10 cellular contexts compared by ENCODE assay signal in the genomic region with DNA sequence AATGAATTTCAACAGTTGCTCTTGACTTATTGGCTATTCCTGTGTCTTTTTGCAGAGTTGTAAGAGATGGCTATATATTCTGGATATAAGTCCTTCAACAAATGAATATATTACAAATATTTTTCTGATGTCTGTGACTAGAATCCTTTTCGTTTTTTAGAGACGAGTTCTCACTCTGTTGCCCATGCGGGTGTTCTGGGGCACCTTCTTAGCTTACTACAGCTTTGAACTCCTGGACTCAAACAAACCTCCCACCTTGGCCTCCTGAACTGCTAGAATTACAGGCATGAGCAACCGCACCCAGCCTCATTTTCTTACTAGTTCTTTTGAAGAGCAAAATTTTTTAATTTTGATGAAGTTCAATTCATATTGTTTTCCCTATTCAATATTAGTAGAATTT.
"Had no signal": no experiment of that assay in that cellular context is flagged by ENCODE, and none has a peak within 500 bp of the region (broad histone marks: within the 10 kb centered on the region; RNA-seq: fewer than 3 reads in every experiment).

No MANE protein-coding gene starts in this region.

- FAIRE-seq: H1 had no signal

- H3K4me2 ChIP-seq: GM23338 had no signal

- H3K9ac ChIP-seq: GM23248 had no signal

- H3K36me3 ChIP-seq: HAP-1 had no signal

- H2AFZ ChIP-seq: GM23338 had no signal

- H3K9me3 ChIP-seq: HAP-1 had no signal

- H3K4me1 ChIP-seq: HAP-1 had no signal

- H3K27ac ChIP-seq: GM23248 had no signal

- ATAC-seq: GM23338, HCT116 had no signal

- DNase-seq: GM23248, GOT3, H7, H9, HCEC 1CT, HFFc6 had no signal

- H3K4me3 ChIP-seq: GM23248, GM23338, HAP-1 had no signal
